ENCODE assay signal across 17 cellular contexts in the genomic region with DNA sequence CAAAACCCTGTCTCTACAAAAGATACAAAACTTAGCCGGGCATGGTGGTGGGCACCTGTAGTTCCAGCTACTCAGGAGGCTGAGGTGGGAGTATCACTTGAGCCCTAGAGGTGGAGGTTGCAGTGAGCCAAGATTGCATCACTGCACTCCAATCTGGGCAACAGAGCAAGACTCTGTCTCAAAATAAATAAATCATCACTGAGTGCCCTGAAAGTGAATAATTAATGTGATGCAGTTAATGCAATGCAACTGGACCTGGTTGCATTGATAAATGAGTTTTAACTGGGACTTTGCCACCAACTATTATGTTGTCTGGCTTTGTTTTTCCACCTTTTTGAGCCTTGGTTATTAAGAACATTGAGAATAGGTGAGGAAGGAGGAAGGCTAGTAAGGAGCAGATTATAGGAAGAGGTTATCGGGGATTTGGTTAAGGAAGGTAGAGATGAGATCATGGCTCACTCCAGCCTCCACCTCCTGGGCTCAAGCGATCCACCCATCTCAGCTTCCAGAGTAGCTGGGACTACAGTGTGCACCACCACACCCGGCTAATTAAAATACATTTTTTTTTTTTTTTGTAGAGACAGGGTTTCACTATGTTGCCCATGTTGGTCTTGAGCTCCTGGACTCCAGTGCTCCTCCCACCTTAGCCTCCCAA. TPM values are rescaled to one million over a fixed set of nuclear protein-coding genes. Genes with fewer than 3 reads are reported as not detected.
DNase-seq lines count a peak whose midpoint lies in the region; ATAC-seq lines count a peak whose summit lies in the region.
"Had no signal": no experiment of that assay in that cellular context is flagged by ENCODE, and none has a peak within 500 bp of the region (broad histone marks: within the 10 kb centered on the region; RNA-seq: fewer than 3 reads in every experiment).

No MANE protein-coding gene starts in this region.

- no peaks in the 10 kb centered on the region for H3K27me3 ChIP-seq in CD4-positive, CD25-positive, alpha-beta regulatory T cell (ENCODE audit: control insufficient read depth, insufficient read depth, low read length)

- H3K27ac ChIP-seq in CD4-positive, CD25-positive, alpha-beta regulatory T cell (ENCODE audit: insufficient read depth, low read length, poor library complexity, severe bottlenecking): no peak overlapping the region
- peak overlapping the region; percentile 85 for H3K27ac ChIP-seq in angular gyrus (ENCODE audit: low read depth, low read length)
- H3K27ac ChIP-seq: 22Rv1, KMS-11 had no signal

- no peak overlapping the region for H3K4me3 ChIP-seq in CD4-positive, CD25-positive, alpha-beta regulatory T cell (ENCODE audit: low read depth, low read length)
- H3K4me3 ChIP-seq: PC-9 had no signal

- no peak for ATAC-seq in CD4-positive, CD25-positive, alpha-beta regulatory T cell (ENCODE audit: low read depth in 2 of 2)
- ATAC-seq in HG02798 (IDR thresholded peaks at IDR 0.05; ENCODE audit: poor library complexity, unreplicated experiment): no peak
- no peak for ATAC-seq in GM18858 (IDR thresholded peaks at IDR 0.05; ENCODE audit: unreplicated experiment)
- ATAC-seq in GM21576 (IDR thresholded peaks at IDR 0.05; ENCODE audit: unreplicated experiment): no peak

- no peaks in the 10 kb centered on the region for H3K27me3 Mint-ChIP-seq in CD4-positive, CD25-positive, alpha-beta regulatory T cell
- H3K27me3 Mint-ChIP-seq in immature natural killer cell (ENCODE audit: low read depth in 3 of 3): peaks cover 0 to 3% (median 0%) of the 10 kb centered on the region in 3 donors
- H3K27me3 Mint-ChIP-seq: B cell had no signal

- peaks cover 0 to 1% (median 0%) of the 10 kb centered on the region in 7 donors for H3K9me3 Mint-ChIP-seq in CD4-positive, CD25-positive, alpha-beta regulatory T cell
- no peaks in the 10 kb centered on the region for H3K9me3 Mint-ChIP-seq in immature natural killer cell

- H3K9me3 ChIP-seq in CD4-positive, CD25-positive, alpha-beta regulatory T cell (ENCODE audit: control insufficient read depth in 2 of 2, low read length in 2 of 2): no peaks in the 10 kb centered on the region

- H3K36me3 ChIP-seq in CD4-positive, CD25-positive, alpha-beta regulatory T cell (ENCODE audit: control insufficient read depth, insufficient read depth, low read length): peaks cover 11% of the 10 kb centered on the region

- peak overlapping the region in 1 of 4 donors; percentile 72 for H3K4me3 Mint-ChIP-seq in CD4-positive, CD25-positive, alpha-beta regulatory T cell
- H3K4me3 Mint-ChIP-seq in immature natural killer cell: peak overlapping the region in 2 of 5 donors; percentile 24 to 33
- H3K4me3 Mint-ChIP-seq: B cell had no signal

- DNase-seq in NCI-H2107 treated with DMSO at 0.1 percent for 48 hours (lab: John Stamatoyannopoulos, UW; ENCODE audit: unreplicated experiment): peak; percentile 37
- DNase-seq in NCI-H2107 (lab: John Stamatoyannopoulos, UW): no peak
- no peak for DNase-seq in CD4-positive, CD25-positive, alpha-beta regulatory T cell
- DNase-seq in immature natural killer cell: no peak
- DNase-seq: DMS 273 treated with DMSO at 0.1 percent for 48 hours, NCI-H1048, NCI-H146, NCI-H2081, NCI-H510A treated with DMSO at 0.1 percent for 48 hours, PC-9 had no signal

- H3K4me1 Mint-ChIP-seq in CD4-positive, CD25-positive, alpha-beta regulatory T cell: peaks cover 36 to 66% (median 47%) of the 10 kb centered on the region in 4 donors
- H3K4me1 Mint-ChIP-seq in immature natural killer cell: peaks cover 38 to 61% of the 10 kb centered on the region in 2 donors

- H3K36me3 Mint-ChIP-seq in CD4-positive, CD25-positive, alpha-beta regulatory T cell: peaks cover 36% of the 10 kb centered on the region
- H3K36me3 Mint-ChIP-seq in immature natural killer cell: peaks cover 4 to 15% (median 10%) of the 10 kb centered on the region in 3 donors

- peak overlapping the region in 2 of 3 donors; percentile 16 to 62 for H3K27ac Mint-ChIP-seq in CD4-positive, CD25-positive, alpha-beta regulatory T cell
- H3K27ac Mint-ChIP-seq in immature natural killer cell: peak overlapping the region in 5 of 6 donors; percentile 42 to 87 (median 82)
- H3K27ac Mint-ChIP-seq: B cell had no signal

- H3K4me1 ChIP-seq in CD4-positive, CD25-positive, alpha-beta regulatory T cell (ENCODE audit: control insufficient read depth, insufficient read depth, low read length, poor library complexity, severe bottlenecking): peaks cover 10% of the 10 kb centered on the region

RNA-seq across cellular contexts. Expression of gene BORCS5, which starts 8.0 kb away (rescaled TPM):
- 39.2 TPM for total RNA-seq in CD4-positive, CD25-positive, alpha-beta regulatory T cell
- polyA plus RNA-seq in CD4-positive, CD25-positive, alpha-beta regulatory T cell: 10 to 100 TPM; 25.0 to 37.7 (median 30.9) TPM
- 10 to 100 TPM; 16.7 to 34.5 (median 25.6) TPM for polyA plus RNA-seq in immature natural killer cell

RNA-seq across cellular contexts. Expression of gene MANSC1, which starts 14.9 kb away (rescaled TPM):
- total RNA-seq in CD4-positive, CD25-positive, alpha-beta regulatory T cell: 0.22 TPM
- 1 to 10 TPM in 2 of 4 donors, under 1 TPM in 2; 0.43 to 1.3 (median 0.89) TPM for polyA plus RNA-seq in CD4-positive, CD25-positive, alpha-beta regulatory T cell
- under 1 TPM in 2 of 3 donors, not detected in 1; 0.09 to 0.77 TPM for polyA plus RNA-seq in immature natural killer cell
